In genomic region chr6:166365806-166366205, GRCh38 we compare ENCODE assay signal across 19 cellular contexts. TPM values are rescaled to one million over a fixed set of nuclear protein-coding genes. Genes with fewer than 3 reads are reported as not detected.
DNase-seq lines count a peak whose midpoint lies in the region; ATAC-seq, FAIRE-seq and TF ChIP-seq lines count a peak whose summit lies in the region.
"Had no signal": no experiment of that assay in that cellular context is flagged by ENCODE, and none has a peak within 500 bp of the region (broad histone marks: within the 10 kb centered on the region; RNA-seq: fewer than 3 reads in every experiment).

No MANE protein-coding gene starts in this region.

- no peak overlapping the region for H3K4me3 ChIP-seq in right lobe of liver
- no peak overlapping the region for H3K4me3 ChIP-seq in HepG2 (replicated peaks in 1 of 3; ENCODE audit: insufficient read depth in 1 of 3, low read depth in 2 of 3, low read length in 3 of 3)
- H3K4me3 ChIP-seq in iPS-20b (ENCODE audit: low read length) = peak overlapping the region; percentile 48; the same call in 1 of the 2 replicates

- peak overlapping the region in 4 of 5 experiments; percentile 70 to 96 (median 90) for H3K27ac Mint-ChIP-seq in brain
- H3K27ac Mint-ChIP-seq in T-helper 17 cell = no peak overlapping the region
- H3K27ac Mint-ChIP-seq: activated naive CD8-positive, alpha-beta T cell treated with anti-CD3 and anti-CD28 coated beads for 36 hours had no signal

- no peaks in the 10 kb centered on the region for H3K27me3 Mint-ChIP-seq in brain
- no peaks in the 10 kb centered on the region for H3K27me3 Mint-ChIP-seq in T-helper 17 cell
- no peaks in the 10 kb centered on the region for H3K27me3 Mint-ChIP-seq in activated T-cell treated with anti-CD3 and anti-CD28 coated beads, Interleukin-2, amount 50 U/mL, for 4 hours (ENCODE audit: low read depth)
- H3K27me3 Mint-ChIP-seq: activated naive CD8-positive, alpha-beta T cell treated with anti-CD3 and anti-CD28 coated beads for 36 hours had no signal

- no peaks in the 10 kb centered on the region for H3K79me2 ChIP-seq in HepG2 (ENCODE audit: insufficient read depth, low read length)

- no peaks in the 10 kb centered on the region for H3K9me3 Mint-ChIP-seq in brain
- no peaks in the 10 kb centered on the region for H3K9me3 Mint-ChIP-seq in activated T-cell treated with anti-CD3 and anti-CD28 coated beads, Interleukin-2, amount 50 U/mL, for 4 hours
- H3K9me3 Mint-ChIP-seq: activated naive CD8-positive, alpha-beta T cell treated with anti-CD3 and anti-CD28 coated beads for 36 hours had no signal

- TF ChIP-seq CTCF in right lobe of liver (IDR thresholded peaks at IDR 0.05) (no peak), HepG2 (CRISPR knock-in tag; IDR thresholded peaks at IDR 0.05) (no peak), brain (conservative IDR thresholded peaks at IDR 0.05) (no peak)

- intact Hi-C loops in right lobe of liver (cut with DNase I) (no loop called here), HepG2 (cut with micrococcal nuclease; ENCODE audit: unreplicated experiment) (no loop called here)

- CTCF ChIA-PET in HepG2 (lab: Yijun Ruan, JAX; ENCODE audit: low intra/inter-chr PET ratio, low total read pairs) = no interaction called here

- no peaks in the 10 kb centered on the region for H3K9me3 ChIP-seq in right lobe of liver
- no peaks in the 10 kb centered on the region for H3K9me3 ChIP-seq in HepG2 (ENCODE audit: low read length)
- no peaks in the 10 kb centered on the region for H3K9me3 ChIP-seq in iPS-20b (ENCODE audit: insufficient read depth, low read depth, low read length)
- no peaks in the 10 kb centered on the region for H3K9me3 ChIP-seq in T-helper 17 cell (ENCODE audit: control insufficient read depth, low read length, poor library complexity, severe bottlenecking)

- no peak overlapping the region for H3K9ac ChIP-seq in HepG2 (ENCODE audit: insufficient read depth, low read depth, low read length)
- peak overlapping the region; percentile 54; the same call in 1 of the 2 replicates for H3K9ac ChIP-seq in iPS-20b (ENCODE audit: low read depth, low read length)

- no peak for FAIRE-seq in HepG2 (lab: Jason Lieb, UNC)
- FAIRE-seq: TTC549 had no signal

- peak in 3 of 4 donors; percentile 8 to 42 (median 14) for ATAC-seq in right lobe of liver
- ATAC-seq in HepG2 = no peak
- ATAC-seq in HG02623 (IDR thresholded peaks at IDR 0.05; ENCODE audit: unreplicated experiment) = no peak
- ATAC-seq in T-helper 17 cell = no peak
- no peak for ATAC-seq in GM18505 (IDR thresholded peaks at IDR 0.05; ENCODE audit: unreplicated experiment)
- no peak for ATAC-seq in activated T-cell treated with anti-CD3 and anti-CD28 coated beads, Interleukin-2, amount 50 U/mL, for 4 hours

- H3K36me3 ChIP-seq in right lobe of liver (peaks cover 0 to 46% (median 15%) of the 10 kb centered on the region in 4 donors), HepG2 (replicated peaks in 1 of 2; ENCODE audit: control insufficient read depth in 1 of 2, insufficient read depth in 2 of 2, low read length in 2 of 2) (peaks cover 10 to 42% of the 10 kb centered on the region in 2 experiments), iPS-20b (ENCODE audit: insufficient read depth, low read depth, low read length) (no peaks in the 10 kb centered on the region; the same call in 1 of the 2 replicates)

- H3K4me1 ChIP-seq in right lobe of liver (peaks cover 0 to 38% (median 15%) of the 10 kb centered on the region in 4 donors), HepG2 (ENCODE audit: insufficient read depth, low read length) (peaks cover 28% of the 10 kb centered on the region), iPS-20b (ENCODE audit: insufficient read depth, low read length) (peaks cover 34% of the 10 kb centered on the region)

- POLR2A ChIA-PET in HepG2 (lab: Yijun Ruan, JAX) = no interaction called here

- peaks cover 28% of the 10 kb centered on the region for H3K36me3 Mint-ChIP-seq in brain
- H3K36me3 Mint-ChIP-seq in T-helper 17 cell (ENCODE audit: low read depth) = peaks cover 3% of the 10 kb centered on the region
- H3K36me3 Mint-ChIP-seq in activated T-cell treated with anti-CD3 and anti-CD28 coated beads, Interleukin-2, amount 50 U/mL, for 4 hours (ENCODE audit: insufficient read depth) = peaks cover 31% of the 10 kb centered on the region

- H3K27me3 ChIP-seq in right lobe of liver = no peaks in the 10 kb centered on the region
- no peaks in the 10 kb centered on the region for H3K27me3 ChIP-seq in HepG2 (ENCODE audit: control insufficient read depth in 1 of 2, insufficient read depth in 2 of 2, low read length in 2 of 2)
- H3K27me3 ChIP-seq in iPS-20b (ENCODE audit: insufficient read depth, low read length) = no peaks in the 10 kb centered on the region

- no peaks in the 10 kb centered on the region for H4K20me1 ChIP-seq in HepG2 (ENCODE audit: insufficient read depth, low read length)

- H2AFZ ChIP-seq in HepG2 (ENCODE audit: low read length) = no peak overlapping the region

- peak overlapping the region in 2 of 5 experiments; percentile 31 to 66 for H3K4me3 Mint-ChIP-seq in brain
- no peak overlapping the region for H3K4me3 Mint-ChIP-seq in T-helper 17 cell
- H3K4me3 Mint-ChIP-seq in activated T-cell treated with anti-CD3 and anti-CD28 coated beads, Interleukin-2, amount 50 U/mL, for 4 hours = no peak overlapping the region
- H3K4me3 Mint-ChIP-seq: activated naive CD8-positive, alpha-beta T cell treated with anti-CD3 and anti-CD28 coated beads for 36 hours had no signal

- 51% methylated on average over 6 of the region's 6 CpGs for WGBS in right lobe of liver (ENCODE audit: insufficient coverage, low coverage, low lambda C conversion rate, missing lambda C conversion rate)
- WGBS in HepG2 (ENCODE audit: low lambda C conversion rate) = 98% methylated on average over 6 of the region's 6 CpGs

- no peak for TF ChIP-seq POLR2A in right lobe of liver (IDR thresholded peaks at IDR 0.05)
- no peak for TF ChIP-seq POLR2A in HepG2 (IDR thresholded peaks at IDR 0.05; ENCODE audit: insufficient read depth in 1 of 2, low read depth in 2 of 2, low read length in 2 of 2)
- no peak for TF ChIP-seq POLR2A in GM18505 (IDR thresholded peaks at IDR 0.05; ENCODE audit: borderline replicate concordance, extremely low read depth, insufficient read depth, insufficient read length)

- in situ Hi-C loops in HepG2 (cut with HindIII; ENCODE audit: extremely low pct_ligation_motif_present, low pct_unique_long_range_greater_than_20kb) = no loop called here

- H3K4me1 Mint-ChIP-seq in brain (peaks cover 40% of the 10 kb centered on the region), T-helper 17 cell (no peaks in the 10 kb centered on the region)
- H3K4me1 Mint-ChIP-seq in activated T-cell treated with anti-CD3 and anti-CD28 coated beads, Interleukin-2, amount 50 U/mL, for 4 hours (ENCODE audit: low read depth) = no peaks in the 10 kb centered on the region
- H3K4me1 Mint-ChIP-seq: activated naive CD8-positive, alpha-beta T cell treated with anti-CD3 and anti-CD28 coated beads for 36 hours had no signal

- no TSS peak for BruUV-seq in HepG2 (replicated peaks; lab: Mats Ljungman, UMichigan)

- DNase-seq in right lobe of liver (no peak), HepG2 (ENCODE audit: low spot score) (no peak), T-helper 17 cell (no peak)
- DNase-seq in activated T-cell treated with anti-CD3 and anti-CD28 coated beads, Interleukin-2, amount 50 U/mL, for 4 hours = no peak
- DNase-seq: ACHN; activated CD8-positive, alpha-beta memory T cell treated with anti-CD3 and anti-CD28 coated beads, Interleukin-2, amount 50 U/mL, for 4 hours; activated naive CD8-positive, alpha-beta T cell treated with anti-CD3 and anti-CD28 coated beads for 36 hours; Calu3; effector CD4-positive, alpha-beta T cell; NCI-H1436; SHP77 treated with DMSO at 0.1 percent for 48 hours had no signal

- no peak for TF ChIP-seq RAD21 in HepG2 (CRISPR knock-in tag; IDR thresholded peaks at IDR 0.05)

- no peak overlapping the region for H3K4me2 ChIP-seq in HepG2 (ENCODE audit: low read depth, low read length)

- TF ChIP-seq EP300 in HepG2 (IDR thresholded peaks at IDR 0.05; ENCODE audit: low read depth in 2 of 2, low read length in 2 of 2) (no peak), HepG2 (CRISPR knock-in tag; IDR thresholded peaks at IDR 0.05; ENCODE audit: borderline replicate concordance) (no peak)

- H3K27ac ChIP-seq in right lobe of liver (peak overlapping the region in 1 of 3 donors; percentile 0), HepG2 (ENCODE audit: extremely low read length, insufficient read depth, low read length) (no peak overlapping the region), iPS-20b (ENCODE audit: low read length) (peak overlapping the region; percentile 84)

RNA-seq across cellular contexts. Expression of gene MPC1, which starts 16.9 kb away (rescaled TPM):
- 100 to 1,000 TPM; 102 to 298 (median 180) TPM for total RNA-seq in right lobe of liver
- total RNA-seq in HepG2 (2016; rRNA removed; fragmentation: Illumina TruSeq; extraction: Trizol) = 214 and 289 TPM in 2 replicates
- total RNA-seq in HepG2 (2016; cell fraction: cytosol; rRNA removed; fragmentation: Illumina TruSeq; extraction: Trizol; ENCODE audit: low read depth) = 81.3 and 95.3 TPM in 2 replicates
- total RNA-seq in HepG2 (2016; cell fraction: insoluble cytoplasmic fraction; rRNA removed; fragmentation: Illumina TruSeq; extraction: Trizol) = 218 and 286 TPM in 2 replicates
- 145 and 164 TPM in 2 replicates for total RNA-seq in HepG2 (2016; cell fraction: membrane; rRNA removed; fragmentation: Illumina TruSeq; extraction: Trizol)
- 93.1 and 102 TPM in 2 replicates for total RNA-seq in HepG2 (2016; cell fraction: nucleus; rRNA removed; fragmentation: Illumina TruSeq; extraction: Trizol)
- 168 and 189 TPM in 2 replicates for polyA plus RNA-seq in HepG2 (2011; rRNA removed)
- 191 and 239 TPM in 2 replicates for polyA plus RNA-seq in HepG2 (2011; cell fraction: cytosol; rRNA removed)
- 59.3 and 82.2 TPM in 2 replicates for polyA plus RNA-seq in HepG2 (2011; cell fraction: nucleus; rRNA removed)
- 136 and 137 TPM in 2 replicates for polyA plus RNA-seq in HepG2 (2012)
- polyA plus RNA-seq in HepG2 (2016; cell fraction: cytosol; fragmentation: Illumina TruSeq; extraction: Trizol; ENCODE audit: low read depth) = 98.8 and 128 TPM in 2 replicates
- 328 and 353 TPM in 2 replicates for polyA plus RNA-seq in HepG2 (2016; cell fraction: insoluble cytoplasmic fraction; fragmentation: Illumina TruSeq; extraction: Trizol; ENCODE audit: low read depth)
- polyA plus RNA-seq in HepG2 (2016; cell fraction: membrane; fragmentation: Illumina TruSeq; extraction: Trizol; ENCODE audit: low read depth) = 150 and 186 TPM in 2 replicates
- 207 and 211 TPM in 2 replicates for polyA plus RNA-seq in HepG2 (2016; cell fraction: nucleus; fragmentation: Illumina TruSeq; extraction: Trizol; ENCODE audit: insufficient read depth, low read depth)
- 5.6 and 40.9 TPM in 2 replicates for polyA minus RNA-seq in HepG2 (2011; rRNA and poly(A)+ RNA removed; ENCODE audit: low replicate concordance)
- 51.6 and 57.8 TPM in 2 replicates for polyA minus RNA-seq in HepG2 (2011; cell fraction: cytosol; rRNA and poly(A)+ RNA removed)
- polyA minus RNA-seq in HepG2 (2011; cell fraction: nucleus; rRNA and poly(A)+ RNA removed) = 27.4 and 41.9 TPM in 2 replicates
- polyA plus RNA-seq in brain (ENCODE audit: insufficient read depth, low read depth, low replicate concordance) = 98.4 TPM
- 10 to 100 TPM; 21.6 to 22.1 TPM for total RNA-seq in T-helper 17 cell
- 10 to 100 TPM; 17.9 to 24.6 (median 24.0) TPM for total RNA-seq in activated T-cell treated with anti-CD3 and anti-CD28 coated beads, Interleukin-2, amount 50 U/mL, for 4 hours

RNA-seq across cellular contexts. Expression of gene SFT2D1, which starts 23.5 kb away (rescaled TPM):
- 10 to 100 TPM in 5 of 6 experiments, 1 to 10 TPM in 1; 6.7 to 14.0 (median 12.8) TPM for total RNA-seq in right lobe of liver
- 90.7 and 115 TPM in 2 replicates for total RNA-seq in HepG2 (2016; rRNA removed; fragmentation: Illumina TruSeq; extraction: Trizol)
- total RNA-seq in HepG2 (2016; cell fraction: cytosol; rRNA removed; fragmentation: Illumina TruSeq; extraction: Trizol; ENCODE audit: low read depth) = 57.6 and 70.5 TPM in 2 replicates
- total RNA-seq in HepG2 (2016; cell fraction: insoluble cytoplasmic fraction; rRNA removed; fragmentation: Illumina TruSeq; extraction: Trizol) = 91.5 and 114 TPM in 2 replicates
- 89.7 and 105 TPM in 2 replicates for total RNA-seq in HepG2 (2016; cell fraction: membrane; rRNA removed; fragmentation: Illumina TruSeq; extraction: Trizol)
- 87.1 and 96.7 TPM in 2 replicates for total RNA-seq in HepG2 (2016; cell fraction: nucleus; rRNA removed; fragmentation: Illumina TruSeq; extraction: Trizol)
- polyA plus RNA-seq in HepG2 (2011; rRNA removed) = 127 and 147 TPM in 2 replicates
- polyA plus RNA-seq in HepG2 (2011; cell fraction: cytosol; rRNA removed) = 78.9 and 125 TPM in 2 replicates
- polyA plus RNA-seq in HepG2 (2011; cell fraction: nucleus; rRNA removed) = 56.7 and 94.6 TPM in 2 replicates
- 100 and 109 TPM in 2 replicates for polyA plus RNA-seq in HepG2 (2012)
- 67.5 and 94.2 TPM in 2 replicates for polyA plus RNA-seq in HepG2 (2016; cell fraction: cytosol; fragmentation: Illumina TruSeq; extraction: Trizol; ENCODE audit: low read depth)
- 112 and 116 TPM in 2 replicates for polyA plus RNA-seq in HepG2 (2016; cell fraction: insoluble cytoplasmic fraction; fragmentation: Illumina TruSeq; extraction: Trizol; ENCODE audit: low read depth)
- 96.5 and 108 TPM in 2 replicates for polyA plus RNA-seq in HepG2 (2016; cell fraction: membrane; fragmentation: Illumina TruSeq; extraction: Trizol; ENCODE audit: low read depth)
- polyA plus RNA-seq in HepG2 (2016; cell fraction: nucleus; fragmentation: Illumina TruSeq; extraction: Trizol; ENCODE audit: insufficient read depth, low read depth) = 168 and 175 TPM in 2 replicates
- 13.9 and 35.5 TPM in 2 replicates for polyA minus RNA-seq in HepG2 (2011; rRNA and poly(A)+ RNA removed; ENCODE audit: low replicate concordance)
- 26.1 and 26.7 TPM in 2 replicates for polyA minus RNA-seq in HepG2 (2011; cell fraction: cytosol; rRNA and poly(A)+ RNA removed)
- polyA minus RNA-seq in HepG2 (2011; cell fraction: nucleus; rRNA and poly(A)+ RNA removed) = 65.1 and 95.4 TPM in 2 replicates
- polyA plus RNA-seq in brain (ENCODE audit: insufficient read depth, low read depth, low replicate concordance) = 35.7 TPM
- 10 to 100 TPM; 10.9 to 12.3 TPM for total RNA-seq in T-helper 17 cell
- 10 to 100 TPM; 58.7 to 65.4 (median 60.7) TPM for total RNA-seq in activated T-cell treated with anti-CD3 and anti-CD28 coated beads, Interleukin-2, amount 50 U/mL, for 4 hours

RNA-seq across cellular contexts. Expression of gene PRR18, which starts 57.6 kb away (rescaled TPM):
- total RNA-seq in right lobe of liver = 1 to 10 TPM in 4 of 6 experiments, under 1 TPM in 2; 0.39 to 3.6 (median 1.6) TPM
- 0.04 TPM in 1 of 2 replicates, not detected in the other for total RNA-seq in HepG2 (2016; rRNA removed; fragmentation: Illumina TruSeq; extraction: Trizol)
- not detected in 2 replicates for total RNA-seq in HepG2 (2016; cell fraction: cytosol; rRNA removed; fragmentation: Illumina TruSeq; extraction: Trizol; ENCODE audit: low read depth)
- 0.06 TPM in 1 of 2 replicates, not detected in the other for total RNA-seq in HepG2 (2016; cell fraction: insoluble cytoplasmic fraction; rRNA removed; fragmentation: Illumina TruSeq; extraction: Trizol)
- total RNA-seq in HepG2 (2016; cell fraction: membrane; rRNA removed; fragmentation: Illumina TruSeq; extraction: Trizol) = 0.09 TPM in 1 of 2 replicates, not detected in the other
- total RNA-seq in HepG2 (2016; cell fraction: nucleus; rRNA removed; fragmentation: Illumina TruSeq; extraction: Trizol) = not detected in 2 replicates
- polyA plus RNA-seq in HepG2 (2011; rRNA removed) = 0.01 and 0.04 TPM in 2 replicates
- polyA plus RNA-seq in HepG2 (2011; cell fraction: cytosol; rRNA removed) = 0.04 and 0.05 TPM in 2 replicates
- polyA plus RNA-seq in HepG2 (2011; cell fraction: nucleus; rRNA removed) = 0.10 TPM in 1 of 2 replicates, not detected in the other
- polyA plus RNA-seq in HepG2 (2012) = not detected in 2 replicates
- not detected in 2 replicates for polyA plus RNA-seq in HepG2 (2016; cell fraction: cytosol; fragmentation: Illumina TruSeq; extraction: Trizol; ENCODE audit: low read depth)
- polyA plus RNA-seq in HepG2 (2016; cell fraction: insoluble cytoplasmic fraction; fragmentation: Illumina TruSeq; extraction: Trizol; ENCODE audit: low read depth) = 0.10 and 0.19 TPM in 2 replicates
- polyA plus RNA-seq in HepG2 (2016; cell fraction: membrane; fragmentation: Illumina TruSeq; extraction: Trizol; ENCODE audit: low read depth) = 0.16 TPM in 1 of 2 replicates, not detected in the other
- polyA plus RNA-seq in HepG2 (2016; cell fraction: nucleus; fragmentation: Illumina TruSeq; extraction: Trizol; ENCODE audit: insufficient read depth, low read depth) = not detected in 2 replicates
- polyA minus RNA-seq in HepG2 (2011; rRNA and poly(A)+ RNA removed; ENCODE audit: low replicate concordance) = not detected in 2 replicates
- polyA minus RNA-seq in HepG2 (2011; cell fraction: cytosol; rRNA and poly(A)+ RNA removed) = not detected in 2 replicates
- 0.12 TPM in 1 of 2 replicates, not detected in the other for polyA minus RNA-seq in HepG2 (2011; cell fraction: nucleus; rRNA and poly(A)+ RNA removed)
- polyA plus RNA-seq in brain (ENCODE audit: insufficient read depth, low read depth, low replicate concordance) = 22.1 TPM
- total RNA-seq in T-helper 17 cell = not detected
- total RNA-seq in activated T-cell treated with anti-CD3 and anti-CD28 coated beads, Interleukin-2, amount 50 U/mL, for 4 hours = under 1 TPM in 1 of 3 donors, not detected in 2; 0.05 TPM
- total RNA-seq: glomerular endothelial cell, lower leg skin, urinary bladder had no signal
- polyA plus RNA-seq: urinary bladder had no signal

Comparison
In these comparisons a context has a peak if more than half of its experiments do, and no peak if none do; other contexts are left out.
1. ATAC-seq: peak in right lobe of liver (3 of 4); none in HepG2 (single experiment), HG02623 (single experiment), T-helper 17 cell (single experiment), GM18505 (single experiment) and activated T-cell treated with anti-CD3 and anti-CD28 coated beads, Interleukin-2, amount 50 U/mL, for 4 hours (0 of 2).